In genomic region chr7:29606287-29606721, GRCh38 we compare ENCODE assay signal across 9 cellular contexts. TPM values are rescaled to one million over a fixed set of nuclear protein-coding genes. Genes with fewer than 3 reads are reported as not detected.
DNase-seq lines count a peak whose midpoint lies in the region; ATAC-seq and TF ChIP-seq lines count a peak whose summit lies in the region.
"Had no signal": no experiment of that assay in that cellular context is flagged by ENCODE, and none has a peak within 500 bp of the region (broad histone marks: within the 10 kb centered on the region; RNA-seq: fewer than 3 reads in every experiment).

No MANE protein-coding gene starts in this region.

- H3K36me3 ChIP-seq in mucosa of descending colon (ENCODE audit: low read depth) = no peaks in the 10 kb centered on the region

- H3K4me1 ChIP-seq in mucosa of descending colon (ENCODE audit: low read depth) = peaks cover 29% of the 10 kb centered on the region

- DNase-seq in Caki2 (ENCODE audit: low read depth) (peak; percentile 71), NCI-H460 (ENCODE audit: extremely low read depth, low read depth) (peak; percentile 52), choroid plexus epithelial cell (ENCODE audit: low read depth) (peak; percentile 59), mucosa of descending colon (peak in 1 of 3 donors; percentile 86), NCI-H1105 treated with DMSO at 0.1 percent for 48 hours (lab: John Stamatoyannopoulos, UW) (no peak), KG1 (lab: John Stamatoyannopoulos, UW) (no peak), SHP77 (lab: John Stamatoyannopoulos, UW) (no peak)
- DNase-seq: Kasumi-1 had no signal

- ATAC-seq in mucosa of descending colon = peak; percentile 85
- ATAC-seq in HG03442 (IDR thresholded peaks at IDR 0.05; ENCODE audit: unreplicated experiment) = no peak

- intact Hi-C loops in mucosa of descending colon (cut with DNase I, micrococcal nuclease) = no loop called here

- no peaks in the 10 kb centered on the region for H3K9me3 ChIP-seq in mucosa of descending colon

- H3K4me3 ChIP-seq in choroid plexus epithelial cell (ENCODE audit: low read depth, low read length) (no peak overlapping the region), mucosa of descending colon (no peak overlapping the region)

- TF ChIP-seq CTCF in choroid plexus epithelial cell (conservative IDR thresholded peaks at IDR 0.05; ENCODE audit: low read depth, low read length) (no peak), mucosa of descending colon (IDR thresholded peaks at IDR 0.05) (no peak)

- in situ Hi-C loops in Caki2 (cut with HindIII; ENCODE audit: low pct_unique_long_range_greater_than_20kb, low sequenced_read_pairs) = no loop called here

RNA-seq across cellular contexts. Expression of gene PRR15, which starts 42.7 kb away (rescaled TPM):
- total RNA-seq in Caki2 (2014; rRNA removed; shearing (Covaris generic); ENCODE audit: low replicate concordance) = 4.2 and 12.7 TPM in 2 replicates
- total RNA-seq in NCI-H460 (2014; rRNA removed; shearing (Covaris generic)) = not detected in 2 replicates
- 0.07 TPM in 1 of 2 replicates, not detected in the other for polyA plus RNA-seq in NCI-H460 (2014; cell fraction: nucleus; rRNA removed)
- 100 to 1,000 TPM; 104 to 356 (median 173) TPM for total RNA-seq in mucosa of descending colon

Comparison
In these comparisons a context has a peak if more than half of its experiments do, and no peak if none do; other contexts are left out.
1. DNase-seq: peak in Caki2 (single experiment), NCI-H460 (single experiment) and choroid plexus epithelial cell (single experiment); none in NCI-H1105 treated with DMSO at 0.1 percent for 48 hours (single experiment), KG1 (single experiment) and SHP77 (0 of 2).